In the genomic region with DNA sequence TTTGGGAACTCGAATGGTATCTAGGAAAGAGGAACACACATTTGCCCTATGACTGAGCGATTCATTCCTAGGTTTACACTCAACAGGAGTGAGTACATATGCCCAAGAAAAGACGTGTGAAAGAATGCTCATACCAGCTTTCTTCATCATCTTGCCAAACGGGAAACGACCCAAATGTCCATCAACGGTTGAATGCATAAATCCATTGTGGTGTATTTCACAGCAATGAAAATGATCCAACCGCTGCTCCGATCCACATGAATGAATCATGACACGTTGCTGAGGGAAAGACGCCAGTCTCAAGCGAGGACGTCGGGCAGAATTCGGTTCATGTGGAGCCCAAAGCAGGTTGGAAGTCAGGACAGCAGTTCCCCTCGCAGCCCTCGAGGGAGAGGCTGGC, we compare ENCODE assay signal across 25 cellular contexts.
A peak's percentile ranks its signal among the peaks of the same experiment; 100 is the strongest.
DNase-seq lines count a peak whose midpoint lies in the region; ATAC-seq, FAIRE-seq and TF ChIP-seq lines count a peak whose summit lies in the region.
"Had no signal": no experiment of that assay in that cellular context is flagged by ENCODE, and none has a peak within 500 bp of the region (broad histone marks: within the 10 kb centered on the region; RNA-seq: fewer than 3 reads in every experiment).

No MANE protein-coding gene starts in this region.

- H3K9me3 ChIP-seq in MG63 (no peaks in the 10 kb centered on the region), vagina (no peaks in the 10 kb centered on the region)
- H3K9me3 ChIP-seq: esophagus muscularis mucosa, left lung, spleen had no signal

- H3K4me3 ChIP-seq in AG10803 (ENCODE audit: low read length) (no peak overlapping the region), MG63 (no peak overlapping the region), bronchial epithelial cell (ENCODE audit: low read depth, low read length) (no peak overlapping the region), vagina (no peak overlapping the region)
- H3K4me3 ChIP-seq: esophagus muscularis mucosa, left lung, neural progenitor cell, spleen had no signal

- intact Hi-C loops in vagina (cut with DNase I): no loop called here

- H3K4me1 ChIP-seq in vagina: no peaks in the 10 kb centered on the region
- H3K4me1 ChIP-seq: esophagus muscularis mucosa, left lung, spleen had no signal

- H3K36me3 ChIP-seq in MG63 (no peaks in the 10 kb centered on the region), bronchial epithelial cell (ENCODE audit: control insufficient read depth, insufficient read depth, low read length) (no peaks in the 10 kb centered on the region), vagina (no peaks in the 10 kb centered on the region)
- H3K36me3 ChIP-seq: esophagus muscularis mucosa, left lung, neural progenitor cell, spleen had no signal

- no peak for ATAC-seq in HG02759 (IDR thresholded peaks at IDR 0.05; ENCODE audit: unreplicated experiment)
- no peak for ATAC-seq in GM19023 (IDR thresholded peaks at IDR 0.05; ENCODE audit: unreplicated experiment)
- ATAC-seq: left lung, WTC11 had no signal

- H3K27me3 ChIP-seq in MG63 (no peaks in the 10 kb centered on the region), bronchial epithelial cell (ENCODE audit: control insufficient read depth, insufficient read depth, low read length) (no peaks in the 10 kb centered on the region), vagina (no peaks in the 10 kb centered on the region)
- H3K27me3 ChIP-seq: left lung, neural progenitor cell had no signal

- DNase-seq in AG10803 (ENCODE audit: low read depth): peak; percentile 85
- DNase-seq in MG63: peak; percentile 91
- DNase-seq in bronchial epithelial cell (ENCODE audit: low read depth): peak; percentile 98
- DNase-seq in myocyte (ENCODE audit: low read depth): peak; percentile 52
- no peak for DNase-seq in HTR-8/SVneo (ENCODE audit: insufficient read length, low spot score)
- DNase-seq in vagina (ENCODE audit: extremely low spot score in 2 of 2): no peak
- DNase-seq: activated CD4-positive, alpha-beta memory T cell treated with anti-CD3 and anti-CD28 coated beads, Interleukin-2, amount 10 ng/mL, durations not matched to agents 7 days and 5 days; caudate nucleus; DMS 273 treated with DMSO at 0.1 percent for 48 hours; left lung; MV-4-11; NCI-H1694 treated with DMSO at 0.1 percent for 48 hours; NCI-H2227 treated with DMSO at 0.1 percent for 48 hours; NCI-H82; OCI-M1; spleen; T-helper 2 cell had no signal

- no peak for TF ChIP-seq CTCF in AG10803 (conservative IDR thresholded peaks at IDR 0.05; ENCODE audit: low read length)
- TF ChIP-seq CTCF in bronchial epithelial cell (IDR thresholded peaks at IDR 0.05; ENCODE audit: insufficient read depth, low read length, severe bottlenecking): no peak
- no peak for TF ChIP-seq CTCF in vagina (IDR thresholded peaks at IDR 0.05)

- no peak for TF ChIP-seq POLR2A in vagina (IDR thresholded peaks at IDR 0.05)

- H3K27ac ChIP-seq in vagina: no peak overlapping the region
- H3K27ac ChIP-seq: esophagus muscularis mucosa, HL-60, left lung, neural progenitor cell, spleen had no signal

- FAIRE-seq in bronchial epithelial cell (lab: Jason Lieb, UNC) (peak; percentile 100), HTR-8/SVneo (lab: Jason Lieb, UNC) (no peak)
- FAIRE-seq: A204.1, G401.6 had no signal

Comparison
In these comparisons a context has a peak if more than half of its experiments do, and no peak if none do; other contexts are left out.
1. DNase-seq: peak in AG10803 (single experiment), MG63 (single experiment), bronchial epithelial cell (single experiment) and myocyte (single experiment); none in HTR-8/SVneo (single experiment) and vagina (0 of 2).